29 cellular contexts compared by ENCODE assay signal in genomic region chr11:47688986-47689385, GRCh38. TPM values are rescaled to one million over a fixed set of nuclear protein-coding genes. Genes with fewer than 3 reads are reported as not detected.
"Had no signal": no experiment of that assay in that cellular context is flagged by ENCODE, and none has a peak within 500 bp of the region (broad histone marks: within the 10 kb centered on the region; RNA-seq: fewer than 3 reads in every experiment).

No MANE protein-coding gene starts in this region.

- H3K27ac ChIP-seq: brain microvascular endothelial cell, coronary artery, dorsolateral prefrontal cortex, esophagus muscularis mucosa, foreskin keratinocyte, gastrocnemius medialis, WERI-Rb-1 had no signal

- H3K9me3 ChIP-seq: esophagus muscularis mucosa, gastrocnemius medialis had no signal

- H3K27me3 ChIP-seq: brain microvascular endothelial cell, dorsolateral prefrontal cortex, esophagus muscularis mucosa, foreskin keratinocyte, gastrocnemius medialis had no signal

- DNase-seq: activated B cell treated with CpG ODN at 0.5 μM for 24 hours; activated CD4-positive, alpha-beta T cell treated with anti-CD3 and anti-CD28 coated beads for 48 hours; activated CD4-positive, alpha-beta T cell treated with anti-CD3 and anti-CD28 coated beads, Interleukin-2, amount 50 U/mL, for 1 hour; activated CD4-positive, alpha-beta T cell treated with anti-CD3 and anti-CD28 coated beads, Interleukin-2, amount 50 U/mL, for 48 hours; activated CD8-positive, alpha-beta memory T cell treated with anti-CD3 and anti-CD28 coated beads for 24 hours; activated CD8-positive, alpha-beta T cell treated with anti-CD3 and anti-CD28 coated beads for 36 hours; activated effector memory CD4-positive, alpha-beta T cell treated with Interleukin-2 at 50 U/mL for 16 hours; activated gamma-delta T cell treated with Interleukin-2 at 50 U/mL for 16 hours; activated naive CD4-positive, alpha-beta T cell treated with anti-CD3 and anti-CD28 coated beads, Interleukin-2, amount 50 U/mL, for 16 hours; activated naive CD4-positive, alpha-beta T cell treated with Interleukin-2 at 50 U/mL for 16 hours; activated T-cell treated with anti-CD3 and anti-CD28 coated beads, Interleukin-2, amount 50 U/mL, for 4 hours; amniotic stem cell; anterior cingulate cortex; brain microvascular endothelial cell; dorsolateral prefrontal cortex; effector CD4-positive, alpha-beta T cell; effector memory CD8-positive, alpha-beta T cell; erythroblast; foreskin keratinocyte; gastrocnemius medialis; T-helper 1 cell; T-helper 17 cell; T1000; WERI-Rb-1 had no signal

- ATAC-seq: activated T-cell treated with anti-CD3 and anti-CD28 coated beads, Interleukin-2, amount 50 U/mL, for 4 hours; activated T-helper 17 cell treated with anti-CD3 and anti-CD28 coated beads, Interleukin-2, amount 50 U/mL, for 72 hours; effector memory CD8-positive, alpha-beta T cell; foreskin keratinocyte; gastrocnemius medialis; T-helper 17 cell had no signal

- FAIRE-seq: astrocyte, bronchial epithelial cell had no signal

- H3K4me3 ChIP-seq: coronary artery, dorsolateral prefrontal cortex, esophagus muscularis mucosa, gastrocnemius medialis had no signal

- H3K36me3 ChIP-seq: brain microvascular endothelial cell, esophagus muscularis mucosa, gastrocnemius medialis, WERI-Rb-1 had no signal

- H3K4me1 ChIP-seq: esophagus muscularis mucosa, foreskin keratinocyte, gastrocnemius medialis had no signal

RNA-seq across cellular contexts. Expression of gene AGBL2, which starts 26.2 kb away (rescaled TPM):
- total RNA-seq: gastrocnemius medialis had no signal
